In the genomic region with DNA sequence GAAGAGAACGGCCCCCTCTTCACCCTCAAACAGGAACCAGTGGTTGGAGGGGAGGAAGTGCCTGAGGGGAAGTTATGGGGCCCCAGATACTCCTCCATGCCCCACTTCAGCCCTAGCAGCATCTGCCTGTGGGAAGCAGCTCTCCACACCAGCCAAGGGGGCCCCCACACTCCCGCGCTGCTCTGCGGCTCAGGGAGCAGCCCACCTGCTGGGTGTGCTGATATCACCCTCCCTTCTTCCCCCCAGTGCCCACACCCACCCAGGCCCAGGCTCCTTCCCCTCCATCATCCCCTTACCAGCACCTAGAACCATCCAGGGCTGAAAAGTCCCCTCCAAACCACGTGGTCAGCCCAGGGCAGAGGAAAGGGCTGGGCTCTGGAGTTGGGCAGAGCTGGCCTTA, we compare ENCODE assay signal across 11 cellular contexts. TPM values are rescaled to one million over a fixed set of nuclear protein-coding genes. Genes with fewer than 3 reads are reported as not detected.
DNase-seq lines count a peak whose midpoint lies in the region; ATAC-seq and TF ChIP-seq lines count a peak whose summit lies in the region.
"Had no signal": no experiment of that assay in that cellular context is flagged by ENCODE, and none has a peak within 500 bp of the region (broad histone marks: within the 10 kb centered on the region; RNA-seq: fewer than 3 reads in every experiment).

No MANE protein-coding gene starts in this region.

- H3K4me3 Mint-ChIP-seq in T-helper 2 cell treated with Interferon-gamma antibody and Interleukin-4, amounts not matched to agents 5 μg/mL and 100 μg/mL, for 36 hours, result peak overlapping the region; percentile 78

- 9% methylated on average over 5 of the region's 5 CpGs for whole genome bisulfite sequencing in thymus

- H3K27ac ChIP-seq in thymus (ENCODE audit: low read depth) (peak overlapping the region; percentile 89), ascending aorta (no peak overlapping the region)
- H3K27ac ChIP-seq: SJSA1 had no signal

- H3K36me3 ChIP-seq in thymus (ENCODE audit: control insufficient read depth, insufficient read depth) (no peaks in the 10 kb centered on the region), ascending aorta (no peaks in the 10 kb centered on the region)
- H3K36me3 ChIP-seq: SJSA1 had no signal

- peak overlapping the region; percentile 23 for H3K4me3 ChIP-seq in thymus (ENCODE audit: low read length)
- H3K4me3 ChIP-seq in ascending aorta, result no peak overlapping the region
- H3K4me3 ChIP-seq: SJSA1 had no signal

- peak; percentile 22 for DNase-seq in activated naive CD4-positive, alpha-beta T cell treated with Interleukin-2 at 50 U/mL for 16 hours
- DNase-seq in activated naive CD4-positive, alpha-beta T cell (lab: John Stamatoyannopoulos, UW), result no peak
- DNase-seq in T-helper 2 cell treated with Interferon-gamma antibody and Interleukin-4, amounts not matched to agents 5 μg/mL and 100 μg/mL, for 36 hours (ENCODE audit: low spot score), result no peak
- DNase-seq in left cardiac atrium, result no peak
- DNase-seq in ascending aorta (ENCODE audit: low spot score in 2 of 2), result no peak

- H3K27me3 ChIP-seq in thymus (ENCODE audit: control insufficient read depth, insufficient read depth), result no peaks in the 10 kb centered on the region
- H3K27me3 ChIP-seq in ascending aorta, result no peaks in the 10 kb centered on the region
- H3K27me3 ChIP-seq: SJSA1 had no signal

- peaks cover 50% of the 10 kb centered on the region for H3K4me1 Mint-ChIP-seq in T-helper 2 cell treated with Interferon-gamma antibody and Interleukin-4, amounts not matched to agents 5 μg/mL and 100 μg/mL, for 36 hours (ENCODE audit: low read depth)

- peaks cover 28% of the 10 kb centered on the region for H3K36me3 Mint-ChIP-seq in T-helper 2 cell treated with Interferon-gamma antibody and Interleukin-4, amounts not matched to agents 5 μg/mL and 100 μg/mL, for 36 hours (ENCODE audit: low read depth)

- H3K27ac Mint-ChIP-seq in T-helper 2 cell treated with Interferon-gamma antibody and Interleukin-4, amounts not matched to agents 5 μg/mL and 100 μg/mL, for 36 hours, result peak overlapping the region; percentile 95

- H3K4me1 ChIP-seq in thymus (ENCODE audit: control insufficient read depth, insufficient read depth, low read length) (peaks cover 49% of the 10 kb centered on the region), ascending aorta (peaks cover 0 to 9% of the 10 kb centered on the region in 2 donors)

- H3K9me3 Mint-ChIP-seq in T-helper 2 cell treated with Interferon-gamma antibody and Interleukin-4, amounts not matched to agents 5 μg/mL and 100 μg/mL, for 36 hours, result no peaks in the 10 kb centered on the region

- H3K27me3 Mint-ChIP-seq in T-helper 2 cell treated with Interferon-gamma antibody and Interleukin-4, amounts not matched to agents 5 μg/mL and 100 μg/mL, for 36 hours (ENCODE audit: low read depth), result no peaks in the 10 kb centered on the region

- intact Hi-C loops in left cardiac atrium (cut with DNase I), result no loop called here
- intact Hi-C loops in ascending aorta (cut with DNase I), result no loop called here

- no peaks in the 10 kb centered on the region for H3K9me3 ChIP-seq in thymus (ENCODE audit: control insufficient read depth)
- no peaks in the 10 kb centered on the region for H3K9me3 ChIP-seq in ascending aorta
- H3K9me3 ChIP-seq: SJSA1 had no signal

- ATAC-seq in left cardiac atrium, result peak; percentile 36 to 67
- no peak for ATAC-seq in HG02571 (IDR thresholded peaks at IDR 0.05; ENCODE audit: unreplicated experiment)
- no peak for ATAC-seq in HG03571 (IDR thresholded peaks at IDR 0.05; ENCODE audit: unreplicated experiment)

- TF ChIP-seq CTCF in ascending aorta (IDR thresholded peaks at IDR 0.05), result no peak

RNA-seq across cellular contexts. Expression of a gene that starts 0.5 kb away (rescaled TPM):
- 10 to 100 TPM in 1 of 2 donors, 1 to 10 TPM in 1; 9.4 to 16.0 TPM for total RNA-seq in left cardiac atrium
- polyA plus RNA-seq in thymus, result 32.4 TPM
- total RNA-seq in ascending aorta, result 21.4 TPM
- total RNA-seq: fibroblast of villous mesenchyme, SJSA1 had no signal
- polyA plus RNA-seq: neural cell had no signal

RNA-seq across cellular contexts. Expression of a gene that starts 4.4 kb away (rescaled TPM):
- total RNA-seq in left cardiac atrium (1 to 10 TPM in 1 of 2 donors, under 1 TPM in 1; 0.84 to 1.4 TPM), ascending aorta (not detected)
- 128 TPM for polyA plus RNA-seq in thymus
- total RNA-seq: fibroblast of villous mesenchyme, SJSA1 had no signal
- polyA plus RNA-seq: neural cell had no signal

RNA-seq across cellular contexts. Expression of a gene that starts 6.2 kb away (rescaled TPM):
- total RNA-seq in left cardiac atrium (under 1 TPM in 1 of 2 donors, not detected in 1; 0.47 TPM), ascending aorta (not detected)
- 2.4 TPM for polyA plus RNA-seq in thymus
- total RNA-seq: fibroblast of villous mesenchyme, SJSA1 had no signal
- polyA plus RNA-seq: neural cell had no signal

RNA-seq across cellular contexts. Expression of a gene that starts 11.2 kb away (rescaled TPM):
- total RNA-seq in left cardiac atrium (under 1 TPM; 0.53 to 0.92 TPM), ascending aorta (11.5 TPM)
- 1.4 TPM for polyA plus RNA-seq in thymus
- total RNA-seq: SJSA1 had no signal
- polyA plus RNA-seq: neural cell had no signal

RNA-seq across cellular contexts. Expression of a gene that starts 14.5 kb away (rescaled TPM):
- total RNA-seq in left cardiac atrium (not detected), ascending aorta (not detected)
- 2.2 TPM for polyA plus RNA-seq in thymus
- total RNA-seq: fibroblast of villous mesenchyme, SJSA1 had no signal
- polyA plus RNA-seq: neural cell had no signal

Comparison
In these comparisons a context has a peak if more than half of its experiments do, and no peak if none do; other contexts are left out.
1. ATAC-seq: peak in left cardiac atrium (2 of 2); none in HG02571 (single experiment) and HG03571 (single experiment).